11 cellular contexts compared by ENCODE assay signal in genomic region chrX:19040373-19040772, GRCh38. TPM values are rescaled to one million over a fixed set of nuclear protein-coding genes. Genes with fewer than 3 reads are reported as not detected.
A peak's percentile ranks its signal among the peaks of the same experiment; 100 is the strongest.
DNase-seq lines count a peak whose midpoint lies in the region; ATAC-seq and TF ChIP-seq lines count a peak whose summit lies in the region.
"Had no signal": no experiment of that assay in that cellular context is flagged by ENCODE, and none has a peak within 500 bp of the region (broad histone marks: within the 10 kb centered on the region; RNA-seq: fewer than 3 reads in every experiment).

No MANE protein-coding gene starts in this region.

- no peak overlapping the region for H3K9ac ChIP-seq in liver (ENCODE audit: low read depth in 1 of 2, low read length in 2 of 2)

- H3K4me3 Mint-ChIP-seq in HFFc6: no peak overlapping the region
- H3K4me3 Mint-ChIP-seq: naive thymus-derived CD8-positive, alpha-beta T cell had no signal

- H3K9me3 Mint-ChIP-seq in HFFc6: no peaks in the 10 kb centered on the region

- no peaks in the 10 kb centered on the region for H3K36me3 Mint-ChIP-seq in HFFc6 (ENCODE audit: low read depth)
- H3K36me3 Mint-ChIP-seq: naive thymus-derived CD8-positive, alpha-beta T cell had no signal

- DNase-seq in BE2C (no peak), HFFc6 (no peak), astrocyte of the spinal cord (ENCODE audit: low read depth, low spot score) (peak; percentile 2), NCI-H345 treated with DMSO at 0.1 percent for 48 hours (lab: John Stamatoyannopoulos, UW; ENCODE audit: unreplicated experiment) (no peak), AG08395 (ENCODE audit: low spot score) (no peak), amniotic stem cell (lab: John Stamatoyannopoulos, UW) (no peak)
- DNase-seq: colonic mucosa; naive thymus-derived CD8-positive, alpha-beta T cell had no signal

- no peak overlapping the region for H3K27ac Mint-ChIP-seq in HFFc6
- H3K27ac Mint-ChIP-seq: naive thymus-derived CD8-positive, alpha-beta T cell had no signal

- H3K27ac ChIP-seq in liver (ENCODE audit: low read depth in 1 of 2, low read length in 2 of 2): no peak overlapping the region
- H3K27ac ChIP-seq: colonic mucosa, tibial nerve had no signal

- H3K4me3 ChIP-seq in BE2C (ENCODE audit: low read depth, low read length) (no peak overlapping the region), astrocyte of the spinal cord (ENCODE audit: low read depth, low read length) (no peak overlapping the region), liver (ENCODE audit: low read depth in 1 of 3, low read length in 3 of 3) (no peak overlapping the region)
- H3K4me3 ChIP-seq: colonic mucosa, tibial nerve had no signal

- H3K27me3 ChIP-seq in BE2C: no peaks in the 10 kb centered on the region
- H3K27me3 ChIP-seq in liver (ENCODE audit: control insufficient read depth in 4 of 4, insufficient read depth in 4 of 4, low read length in 3 of 4): no peaks in the 10 kb centered on the region
- H3K27me3 ChIP-seq: colonic mucosa, tibial nerve had no signal

- H3K27me3 Mint-ChIP-seq in HFFc6 (ENCODE audit: insufficient read depth): no peaks in the 10 kb centered on the region

- TF ChIP-seq CTCF in BE2C (IDR thresholded peaks at IDR 0.05; ENCODE audit: low read depth, low read length) (peak; percentile 28; the same call in 1 of the 2 replicates), HFFc6 (IDR thresholded peaks at IDR 0.05) (peak; percentile 76), astrocyte of the spinal cord (IDR thresholded peaks at IDR 0.05; ENCODE audit: low read depth, low read length) (peak; percentile 28), liver (IDR thresholded peaks at IDR 0.05; ENCODE audit: low read depth, low read length, missing input control) (peak; percentile 30)

- H3K4me1 Mint-ChIP-seq in HFFc6 (ENCODE audit: low read depth): no peaks in the 10 kb centered on the region
- H3K4me1 Mint-ChIP-seq: naive thymus-derived CD8-positive, alpha-beta T cell had no signal

- 18% methylated on average over 3 of the region's 3 CpGs for WGBS in liver

- H3K36me3 ChIP-seq in BE2C (no peaks in the 10 kb centered on the region), liver (ENCODE audit: control insufficient read depth in 4 of 4, insufficient read depth in 3 of 4, low read depth in 1 of 4, low read length in 3 of 4) (no peaks in the 10 kb centered on the region)
- H3K36me3 ChIP-seq: colonic mucosa, tibial nerve had no signal

- H3K9me3 ChIP-seq in BE2C: no peaks in the 10 kb centered on the region
- H3K9me3 ChIP-seq in liver (ENCODE audit: control insufficient read depth in 4 of 4, low read length in 3 of 4): no peaks in the 10 kb centered on the region
- H3K9me3 ChIP-seq: colonic mucosa, tibial nerve had no signal

- no peaks in the 10 kb centered on the region for H3K4me1 ChIP-seq in BE2C
- H3K4me1 ChIP-seq in liver (ENCODE audit: control insufficient read depth in 4 of 4, insufficient read depth in 4 of 4, low read length in 3 of 4): peaks cover 0 to 3% (median 0%) of the 10 kb centered on the region in 4 donors
- H3K4me1 ChIP-seq: colonic mucosa, tibial nerve had no signal

- TF ChIP-seq RAD21 in liver (IDR thresholded peaks at IDR 0.05): peak; percentile 54 to 62

- in situ Hi-C loops in astrocyte of the spinal cord (cut with HindIII; ENCODE audit: low sequenced_read_pairs): no loop called here

- ATAC-seq in HG02884 (IDR thresholded peaks at IDR 0.05; ENCODE audit: unreplicated experiment): no peak
- ATAC-seq: naive thymus-derived CD8-positive, alpha-beta T cell had no signal

TF ChIP-seq in liver, 16 proteins besides CTCF, POLR2A, EP300 and RAD21:
- TF ChIP-seq, protein P1, sequence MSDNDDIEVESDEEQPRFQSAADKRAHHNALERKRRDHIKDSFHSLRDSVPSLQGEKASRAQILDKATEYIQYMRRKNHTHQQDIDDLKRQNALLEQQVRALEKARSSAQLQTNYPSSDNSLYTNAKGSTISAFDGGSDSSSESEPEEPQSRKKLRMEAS (IDR thresholded peaks at IDR 0.05): no peak
- TF ChIP-seq GABPA (IDR thresholded peaks at IDR 0.05 in 1 of 2, conservative IDR thresholded peaks at IDR 0.05 in 1 of 2) (no peak), EGR1 (IDR thresholded peaks at IDR 0.05; ENCODE audit: low read depth in 2 of 2) (no peak), FOXA2 (IDR thresholded peaks at IDR 0.05) (no peak), FOXA1 (IDR thresholded peaks at IDR 0.05) (no peak), YY1 (IDR thresholded peaks at IDR 0.05) (no peak), SP1 (IDR thresholded peaks at IDR 0.05) (no peak), NR2F2 (IDR thresholded peaks at IDR 0.05) (no peak), RXRA (IDR thresholded peaks at IDR 0.05) (no peak), HNF4G (IDR thresholded peaks at IDR 0.05) (no peak), TAF1 (conservative IDR thresholded peaks at IDR 0.05) (no peak), JUND (IDR thresholded peaks at IDR 0.05) (no peak), ZBTB33 (IDR thresholded peaks at IDR 0.05) (no peak), HNF4A (conservative IDR thresholded peaks at IDR 0.05) (no peak)
- TF ChIP-seq, protein P2, sequence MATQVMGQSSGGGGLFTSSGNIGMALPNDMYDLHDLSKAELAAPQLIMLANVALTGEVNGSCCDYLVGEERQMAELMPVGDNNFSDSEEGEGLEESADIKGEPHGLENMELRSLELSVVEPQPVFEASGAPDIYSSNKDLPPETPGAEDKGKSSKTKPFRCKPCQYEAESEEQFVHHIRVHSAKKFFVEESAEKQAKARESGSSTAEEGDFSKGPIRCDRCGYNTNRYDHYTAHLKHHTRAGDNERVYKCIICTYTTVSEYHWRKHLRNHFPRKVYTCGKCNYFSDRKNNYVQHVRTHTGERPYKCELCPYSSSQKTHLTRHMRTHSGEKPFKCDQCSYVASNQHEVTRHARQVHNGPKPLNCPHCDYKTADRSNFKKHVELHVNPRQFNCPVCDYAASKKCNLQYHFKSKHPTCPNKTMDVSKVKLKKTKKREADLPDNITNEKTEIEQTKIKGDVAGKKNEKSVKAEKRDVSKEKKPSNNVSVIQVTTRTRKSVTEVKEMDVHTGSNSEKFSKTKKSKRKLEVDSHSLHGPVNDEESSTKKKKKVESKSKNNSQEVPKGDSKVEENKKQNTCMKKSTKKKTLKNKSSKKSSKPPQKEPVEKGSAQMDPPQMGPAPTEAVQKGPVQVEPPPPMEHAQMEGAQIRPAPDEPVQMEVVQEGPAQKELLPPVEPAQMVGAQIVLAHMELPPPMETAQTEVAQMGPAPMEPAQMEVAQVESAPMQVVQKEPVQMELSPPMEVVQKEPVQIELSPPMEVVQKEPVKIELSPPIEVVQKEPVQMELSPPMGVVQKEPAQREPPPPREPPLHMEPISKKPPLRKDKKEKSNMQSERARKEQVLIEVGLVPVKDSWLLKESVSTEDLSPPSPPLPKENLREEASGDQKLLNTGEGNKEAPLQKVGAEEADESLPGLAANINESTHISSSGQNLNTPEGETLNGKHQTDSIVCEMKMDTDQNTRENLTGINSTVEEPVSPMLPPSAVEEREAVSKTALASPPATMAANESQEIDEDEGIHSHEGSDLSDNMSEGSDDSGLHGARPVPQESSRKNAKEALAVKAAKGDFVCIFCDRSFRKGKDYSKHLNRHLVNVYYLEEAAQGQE (IDR thresholded peaks at IDR 0.05): no peak
- TF ChIP-seq, protein P3, sequence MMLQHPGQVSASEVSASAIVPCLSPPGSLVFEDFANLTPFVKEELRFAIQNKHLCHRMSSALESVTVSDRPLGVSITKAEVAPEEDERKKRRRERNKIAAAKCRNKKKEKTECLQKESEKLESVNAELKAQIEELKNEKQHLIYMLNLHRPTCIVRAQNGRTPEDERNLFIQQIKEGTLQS (IDR thresholded peaks at IDR 0.05): no peak

RNA-seq across cellular contexts. Expression of gene PHKA2, which starts 56.5 kb away (rescaled TPM):
- polyA plus RNA-seq in BE2C (2012; ENCODE audit: insufficient read depth, insufficient read length, low read depth): 42.1 TPM
- total RNA-seq in HFFc6 (2021; fragmentation: NEBNext Ultra II Directional; extraction: Animal tissue kit (Norgen Biotek cat#: 25700)): 10 to 100 TPM; 12.2 to 18.2 (median 16.9) TPM
- total RNA-seq in liver: 10 to 100 TPM; 29.9 to 82.3 TPM
- 10 to 100 TPM; 28.9 to 53.9 TPM for polyA plus RNA-seq in liver
